Comparison of ENCODE assay signal across 1 cellular context in genomic region chr18:12839057-12839525, GRCh38.
TF ChIP-seq lines count a peak whose summit lies in the region.

No MANE protein-coding gene starts in this region.

TF ChIP-seq in GM12878, 131 proteins besides CTCF, POLR2A, EP300 and RAD21 (continued from another document and continues in another):
- TF ChIP-seq SUPT20H (IDR thresholded peaks at IDR 0.05; ENCODE audit: borderline replicate concordance, control insufficient read depth, low read depth, low read length) (no peak), MEF2A (IDR thresholded peaks at IDR 0.05; ENCODE audit: insufficient read depth, low read depth, low read length) (peak; percentile 68; the same call in 1 of the 2 replicates), PKNOX1 (IDR thresholded peaks at IDR 0.05) (no peak), NFYA (IDR thresholded peaks at IDR 0.05; ENCODE audit: borderline replicate concordance, low read depth, low read length) (no peak), NR2F1 (conservative IDR thresholded peaks at IDR 0.05) (no peak), MYC (IDR thresholded peaks at IDR 0.05; ENCODE audit: insufficient read depth, insufficient read length, insufficient replicate concordance, low read length, severe bottlenecking) (no peak), SMARCA5 (IDR thresholded peaks at IDR 0.05) (peak; percentile 99; the same call in 1 of the 2 replicates), SIX5 (IDR thresholded peaks at IDR 0.05; ENCODE audit: low read depth, low read length, severe bottlenecking) (no peak), RUNX3 (IDR thresholded peaks at IDR 0.05; ENCODE audit: low read length) (no peak), USF2 (IDR thresholded peaks at IDR 0.05; ENCODE audit: borderline replicate concordance, low read depth, low read length) (no peak), TCF3 (IDR thresholded peaks at IDR 0.05; ENCODE audit: borderline replicate concordance, insufficient read depth, low read depth, low read length) (no peak), POU2F2 (IDR thresholded peaks at IDR 0.05; ENCODE audit: borderline replicate concordance, low read depth, low read length) (peak; percentile 38; the same call in 1 of the 3 replicates), ZNF274 (IDR thresholded peaks at IDR 0.05; ENCODE audit: insufficient read depth, insufficient read length) (no peak), FOXM1 (IDR thresholded peaks at IDR 0.05; ENCODE audit: low read depth, low read length) (no peak), SREBF1 (IDR thresholded peaks at IDR 0.05; ENCODE audit: low read length) (no peak), NRF1 (conservative IDR thresholded peaks at IDR 0.05; ENCODE audit: low read depth, low read length) (no peak), IKZF2 (IDR thresholded peaks at IDR 0.05) (no peak; a peak in 1 of 4 replicates), HDAC6 (IDR thresholded peaks at IDR 0.05; ENCODE audit: unreplicated experiment) (no peak), ZZZ3 (IDR thresholded peaks at IDR 0.05; ENCODE audit: control insufficient read depth, insufficient read length, low read depth) (no peak), RFX5 (IDR thresholded peaks at IDR 0.05; ENCODE audit: low read depth, low read length) (no peak), SKIL (IDR thresholded peaks at IDR 0.05; ENCODE audit: low read depth, poor library complexity, severe bottlenecking) (no peak), BRCA1 (IDR thresholded peaks at IDR 0.05; ENCODE audit: low read depth, low read length) (no peak), HSF1 (IDR thresholded peaks at IDR 0.05; ENCODE audit: low read depth, low read length) (no peak), CHD4 (IDR thresholded peaks at IDR 0.05) (no peak), ZBTB11 (CRISPR knock-in tag; IDR thresholded peaks at IDR 0.05) (no peak), SRF (IDR thresholded peaks at IDR 0.05; ENCODE audit: low read depth in 2 of 2, low read length in 2 of 2) (no peak), ASH2L (IDR thresholded peaks at IDR 0.05; ENCODE audit: borderline replicate concordance, low read depth) (no peak), ZBTB4 (CRISPR knock-in tag; IDR thresholded peaks at IDR 0.05) (no peak), TBL1XR1 (IDR thresholded peaks at IDR 0.05; ENCODE audit: low read depth, low read length) (no peak), STAT3 (IDR thresholded peaks at IDR 0.05; ENCODE audit: low read depth, low read length) (no peak), PRDM15 (CRISPR knock-in tag; IDR thresholded peaks at IDR 0.05) (no peak), SIN3A (IDR thresholded peaks at IDR 0.05; ENCODE audit: low read depth, low read length) (peak; percentile 70; the same call in 1 of the 2 replicates), NFIC (IDR thresholded peaks at IDR 0.05; ENCODE audit: low read depth, low read length) (no peak), E2F8 (IDR thresholded peaks at IDR 0.05; ENCODE audit: low read depth, partially characterized antibody) (peak; percentile 11), ESRRA (IDR thresholded peaks at IDR 0.05; ENCODE audit: low read length) (no peak), ZNF622 (IDR thresholded peaks at IDR 0.05) (no peak), POLR2AphosphoS2 (IDR thresholded peaks at IDR 0.05; ENCODE audit: low read depth, low read length) (no peak), CREM (IDR thresholded peaks at IDR 0.05; ENCODE audit: low read depth) (no peak), SREBF2 (IDR thresholded peaks at IDR 0.05; ENCODE audit: low read length) (no peak), TCF12 (IDR thresholded peaks at IDR 0.05; ENCODE audit: low read depth, low read length) (no peak), STAT1 (conservative IDR thresholded peaks at IDR 0.05) (no peak), EGR1 (IDR thresholded peaks at IDR 0.05; ENCODE audit: borderline replicate concordance in 1 of 2, low read depth in 2 of 2, low read length in 2 of 2) (no peak), JUNB (IDR thresholded peaks at IDR 0.05) (0 out of 2 replicates have a peak, but pooled peaks have one; percentile 10)
